Comparison of ENCODE assay signal across 11 cellular contexts in genomic region chr19:10191347-10191746, GRCh38. TPM values are rescaled to one million over a fixed set of nuclear protein-coding genes. Genes with fewer than 3 reads are reported as not detected.
A peak's percentile ranks its signal among the peaks of the same experiment; 100 is the strongest.
DNase-seq lines count a peak whose midpoint lies in the region; ATAC-seq, FAIRE-seq and TF ChIP-seq lines count a peak whose summit lies in the region.
"Had no signal": no experiment of that assay in that cellular context is flagged by ENCODE, and none has a peak within 500 bp of the region (broad histone marks: within the 10 kb centered on the region; RNA-seq: fewer than 3 reads in every experiment).

No MANE protein-coding gene starts in this region.

- H4K20me1 ChIP-seq in GM12878 (ENCODE audit: control insufficient read depth, insufficient read depth) = peaks cover 4% of the 10 kb centered on the region; the same call in 1 of the 2 replicates

- TF ChIP-seq RAD21 in GM12878 (IDR thresholded peaks at IDR 0.05; ENCODE audit: insufficient read depth, low read depth, low read length) = no peak

- H3K27me3 ChIP-seq in GM12878 (replicated peaks in 1 of 2; ENCODE audit: control insufficient read depth in 2 of 2, insufficient read depth in 2 of 2, low read length in 1 of 2) = no peaks in the 10 kb centered on the region

- CTCF ChIA-PET in GM12878 (lab: Yijun Ruan, JAX) = interaction anchor here (0.8 to 2.0 kb wide), 3 partner anchors 35 to 67 kb away, joined by 3 to 7 read pairs (median 3); no protein-coding TSS in a partner anchor

- peaks cover 2 to 17% of the 10 kb centered on the region in 2 experiments; a peak in 3 of 4 replicates for H3K36me3 ChIP-seq in GM12878 (ENCODE audit: control insufficient read depth in 2 of 2, insufficient read depth in 2 of 2, low read length in 1 of 2)

- DNase-seq in HS-27A (ENCODE audit: low read depth) = peak; percentile 53
- DNase-seq in GM12878 (ENCODE audit: low read depth, low spot score) = no peak
- peak; percentile 15 for DNase-seq in medulla oblongata (ENCODE audit: extremely low spot score)
- DNase-seq in activated T-helper 1 cell treated with anti-CD3 and anti-CD28 coated beads, Interleukin-12 subunit alpha, Interleukin-12 subunit beta, Interleukin-2, Interleukin-4 antibody, amounts not matched to agents 30 ng/mL and 10 ng/mL and 1 ng/mL, durations not matched to agents 14 hours and 24 hours and 36 hours (ENCODE audit: low spot score) = no peak
- DNase-seq in activated effector memory CD4-positive, alpha-beta T cell treated with Interleukin-2 at 50 U/mL for 16 hours = no peak
- DNase-seq in erythroblast (lab: John Stamatoyannopoulos, UW) = no peak
- DNase-seq: activated T-cell treated with anti-CD3 and anti-CD28 coated beads, Interleukin-2, amount 50 U/mL, for 1 hour; hippocampal formation had no signal

- intact Hi-C loops in GM12878 (cut with micrococcal nuclease; ENCODE audit: unreplicated experiment) = no loop called here
- intact Hi-C loops in activated T-helper 1 cell treated with anti-CD3 and anti-CD28 coated beads, Interleukin-12 subunit alpha, Interleukin-12 subunit beta, Interleukin-2, Interleukin-4 antibody, amounts not matched to agents 30 ng/mL and 10 ng/mL and 1 ng/mL, durations not matched to agents 14 hours and 24 hours and 36 hours (cut with micrococcal nuclease) = loop anchor here (5.0 to 10.0 kb wide), 3 partner anchors 193 to 463 kb away; partner anchors contain the start of genes CDKN2D, ILF3, KRI1 and TYK2

- H2AFZ ChIP-seq in GM12878 (ENCODE audit: control insufficient read depth, low read depth, low read length) = no peak overlapping the region

- peaks cover 14% of the 10 kb centered on the region for H3K4me1 ChIP-seq in GM12878 (ENCODE audit: control insufficient read depth, insufficient read depth, low read length)

- in situ Hi-C loops in GM12878 (cut with MboI) = no loop called here

- H3K27me3 Mint-ChIP-seq in activated T-helper 1 cell treated with anti-CD3 and anti-CD28 coated beads, Interleukin-12 subunit alpha, Interleukin-12 subunit beta, Interleukin-2, Interleukin-4 antibody, amounts not matched to agents 30 ng/mL and 10 ng/mL and 1 ng/mL, durations not matched to agents 14 hours and 24 hours and 36 hours (ENCODE audit: insufficient read depth) = no peaks in the 10 kb centered on the region

- no peak overlapping the region for H3K4me3 Mint-ChIP-seq in activated T-helper 1 cell treated with anti-CD3 and anti-CD28 coated beads, Interleukin-12 subunit alpha, Interleukin-12 subunit beta, Interleukin-2, Interleukin-4 antibody, amounts not matched to agents 30 ng/mL and 10 ng/mL and 1 ng/mL, durations not matched to agents 14 hours and 24 hours and 36 hours

- H3K4me3 ChIP-seq in GM12878 = no peak overlapping the region; the same call in 1 of the 2 replicates
- H3K4me3 ChIP-seq: coronary artery had no signal

- SMC1A ChIA-PET in GM12878 (lab: Charles Lee; ENCODE audit: uncharacterized antibody, unreplicated experiment) = interaction anchor here (2.2 kb wide), 1 partner anchor 58 kb away, joined by 11 read pairs; no protein-coding TSS in a partner anchor

- peaks cover 20% of the 10 kb centered on the region for H3K4me1 Mint-ChIP-seq in activated T-helper 1 cell treated with anti-CD3 and anti-CD28 coated beads, Interleukin-12 subunit alpha, Interleukin-12 subunit beta, Interleukin-2, Interleukin-4 antibody, amounts not matched to agents 30 ng/mL and 10 ng/mL and 1 ng/mL, durations not matched to agents 14 hours and 24 hours and 36 hours (ENCODE audit: low read depth)

- ATAC-seq in GM12878 (no peak), GM19351 (IDR thresholded peaks at IDR 0.05; ENCODE audit: unreplicated experiment) (no peak)

- peaks cover 31% of the 10 kb centered on the region for H3K36me3 Mint-ChIP-seq in activated T-helper 1 cell treated with anti-CD3 and anti-CD28 coated beads, Interleukin-12 subunit alpha, Interleukin-12 subunit beta, Interleukin-2, Interleukin-4 antibody, amounts not matched to agents 30 ng/mL and 10 ng/mL and 1 ng/mL, durations not matched to agents 14 hours and 24 hours and 36 hours (ENCODE audit: low read depth)

- no peaks in the 10 kb centered on the region for H3K9me3 Mint-ChIP-seq in activated T-helper 1 cell treated with anti-CD3 and anti-CD28 coated beads, Interleukin-12 subunit alpha, Interleukin-12 subunit beta, Interleukin-2, Interleukin-4 antibody, amounts not matched to agents 30 ng/mL and 10 ng/mL and 1 ng/mL, durations not matched to agents 14 hours and 24 hours and 36 hours

- H3K79me2 ChIP-seq in GM12878 (ENCODE audit: control insufficient read depth, insufficient read depth, low read length) = peaks cover 77% of the 10 kb centered on the region

- RAD21 ChIA-PET in GM12878 (lab: Charles Lee; ENCODE audit: unreplicated experiment) = no interaction called here

- TF ChIP-seq POLR2A in GM12878 (IDR thresholded peaks at IDR 0.05; ENCODE audit: low read depth, low read length) = no peak
- no peak for TF ChIP-seq POLR2A in erythroblast (IDR thresholded peaks at IDR 0.05; ENCODE audit: low read length)

- no peak overlapping the region for H3K4me2 ChIP-seq in GM12878 (ENCODE audit: control insufficient read depth, insufficient read depth)

- BruUV-seq in GM12878 (replicated peaks; lab: Mats Ljungman, UMichigan) = TSS peak; percentile 12

- 0 out of 2 replicates have a peak overlapping the region, but pooled peaks have one; percentile 3 for H3K27ac ChIP-seq in C4-2B
- H3K27ac ChIP-seq in GM12878 (ENCODE audit: control insufficient read depth, insufficient read depth) = no peak overlapping the region
- H3K27ac ChIP-seq: coronary artery had no signal

- H3K27ac Mint-ChIP-seq in activated T-helper 1 cell treated with anti-CD3 and anti-CD28 coated beads, Interleukin-12 subunit alpha, Interleukin-12 subunit beta, Interleukin-2, Interleukin-4 antibody, amounts not matched to agents 30 ng/mL and 10 ng/mL and 1 ng/mL, durations not matched to agents 14 hours and 24 hours and 36 hours = no peak overlapping the region

- no peaks in the 10 kb centered on the region; the same call in 2 of the 3 replicates for H3K9me3 ChIP-seq in GM12878 (replicated peaks; ENCODE audit: control insufficient read depth, insufficient read depth, low read length)

- TF ChIP-seq CTCF in C4-2B (conservative IDR thresholded peaks at IDR 0.05) (no peak), GM12878 (IDR thresholded peaks at IDR 0.05 in 2 of 3, conservative IDR thresholded peaks at IDR 0.05 in 1 of 3; ENCODE audit: control insufficient read depth in 2 of 3, extremely low read depth in 1 of 3, insufficient read depth in 1 of 3, low read depth in 3 of 3, low read length in 3 of 3) (no peak)

- FAIRE-seq in GM12878 (lab: Jason Lieb, UNC) = no peak

- POLR2A ChIA-PET in GM12878 (lab: Charles Lee) = no interaction called here

- WGBS in GM12878 (ENCODE audit: insufficient coverage, insufficient replicate concordance, low lambda C conversion rate, missing lambda C conversion rate) = 95% methylated on average over 2 of the region's 2 CpGs

- no peak for TF ChIP-seq EP300 in GM12878 (IDR thresholded peaks at IDR 0.05; ENCODE audit: borderline replicate concordance in 1 of 2, control insufficient read depth in 1 of 2, low read depth in 2 of 2, low read length in 2 of 2)

- H3K9ac ChIP-seq in GM12878 (ENCODE audit: control insufficient read depth, insufficient read depth, low read length) = no peak overlapping the region

TF ChIP-seq in GM12878, 131 proteins besides CTCF, POLR2A, EP300 and RAD21 (continues in another document):
- TF ChIP-seq ETV6 (conservative IDR thresholded peaks at IDR 0.05 in 1 of 2, IDR thresholded peaks at IDR 0.05 in 1 of 2; ENCODE audit: borderline replicate concordance in 1 of 2, low read depth in 1 of 2) = no peak

RNA-seq across cellular contexts. Expression of gene DNMT1, which starts 3.4 kb away (rescaled TPM):
- total RNA-seq in GM12878 (2013; cell fraction: nucleolus; rRNA removed) = 263 and 295 TPM in 2 replicates
- total RNA-seq in GM12878 (2014; rRNA removed) (87.7 and 114 TPM in 2 replicates), GM12878 (2014; rRNA removed; fragmentation: Illumina TruSeq; extraction: Trizol) (67.2 and 70.0 TPM in 2 replicates), GM12878 (2021) (221 and 238 TPM in 2 replicates)
- polyA plus RNA-seq in GM12878 (2011; ENCODE audit: low read depth) = 71.5 TPM
- polyA plus RNA-seq in GM12878 (2011; rRNA removed) (100 and 130 TPM in 2 replicates), GM12878 (2014; fragmentation: Illumina TruSeq; extraction: Trizol) (132 and 137 TPM in 2 replicates), GM12878 (2014; fragmentation: Nextera tagmentation; extraction: Ambion mirVana) (100 to 1,000 TPM; 128 to 149 TPM), GM12878 (2014; rRNA removed) (107 and 126 TPM in 2 replicates), GM12878 (2016; fragmentation: Nextera tagmentation; extraction: Ambion mirVana) (100 to 1,000 TPM; 280 to 290 TPM)
- polyA plus RNA-seq in GM12878 (2011; cell fraction: cytosol; rRNA removed) = 75.3 and 81.4 TPM in 2 replicates
- 356 and 514 TPM in 2 replicates for polyA plus RNA-seq in GM12878 (2011; cell fraction: nucleus; rRNA removed)
- polyA plus RNA-seq in GM12878 (2012) = 113 and 151 TPM in 2 replicates
- 105 and 125 TPM in 2 replicates for polyA minus RNA-seq in GM12878 (2011; rRNA and poly(A)+ RNA removed)
- polyA minus RNA-seq in GM12878 (2011; cell fraction: cytosol; rRNA and poly(A)+ RNA removed) = 67.9 and 73.8 TPM in 2 replicates
- polyA minus RNA-seq in GM12878 (2011; cell fraction: nucleus; rRNA and poly(A)+ RNA removed) = 91.4 and 160 TPM in 2 replicates
- total RNA-seq in activated T-helper 1 cell treated with anti-CD3 and anti-CD28 coated beads, Interleukin-12 subunit alpha, Interleukin-12 subunit beta, Interleukin-2, Interleukin-4 antibody, amounts not matched to agents 30 ng/mL and 10 ng/mL and 1 ng/mL, durations not matched to agents 14 hours and 24 hours and 36 hours = 411 and 425 TPM in 2 replicates

RNA-seq across cellular contexts. Expression of gene S1PR2, which starts 39.8 kb away (rescaled TPM):
- total RNA-seq in GM12878 (2013; cell fraction: nucleolus; rRNA removed) = 47.7 and 53.8 TPM in 2 replicates
- total RNA-seq in GM12878 (2014; rRNA removed) (13.0 and 13.3 TPM in 2 replicates), GM12878 (2014; rRNA removed; fragmentation: Illumina TruSeq; extraction: Trizol) (9.3 and 9.8 TPM in 2 replicates), GM12878 (2021) (19.1 and 19.6 TPM in 2 replicates)
- 8.8 TPM for polyA plus RNA-seq in GM12878 (2011; ENCODE audit: low read depth)
- polyA plus RNA-seq in GM12878 (2011; rRNA removed) (14.4 and 26.8 TPM in 2 replicates), GM12878 (2014; fragmentation: Illumina TruSeq; extraction: Trizol) (6.3 and 7.1 TPM in 2 replicates), GM12878 (2014; fragmentation: Nextera tagmentation; extraction: Ambion mirVana) (1 to 10 TPM; 4.9 to 9.6 TPM), GM12878 (2014; rRNA removed) (9.9 and 10.9 TPM in 2 replicates), GM12878 (2016; fragmentation: Nextera tagmentation; extraction: Ambion mirVana) (10 to 100 TPM; 18.6 to 20.6 TPM)
- polyA plus RNA-seq in GM12878 (2011; cell fraction: cytosol; rRNA removed) = 39.3 and 44.0 TPM in 2 replicates
- polyA plus RNA-seq in GM12878 (2011; cell fraction: nucleus; rRNA removed) = 20.3 and 21.5 TPM in 2 replicates
- polyA plus RNA-seq in GM12878 (2012) = 12.5 and 18.2 TPM in 2 replicates
- 79.8 and 118 TPM in 2 replicates for polyA minus RNA-seq in GM12878 (2011; rRNA and poly(A)+ RNA removed)
- 38.6 and 43.2 TPM in 2 replicates for polyA minus RNA-seq in GM12878 (2011; cell fraction: cytosol; rRNA and poly(A)+ RNA removed)
- polyA minus RNA-seq in GM12878 (2011; cell fraction: nucleus; rRNA and poly(A)+ RNA removed) = 11.7 and 20.7 TPM in 2 replicates
- 15.4 and 16.0 TPM in 2 replicates for total RNA-seq in activated T-helper 1 cell treated with anti-CD3 and anti-CD28 coated beads, Interleukin-12 subunit alpha, Interleukin-12 subunit beta, Interleukin-2, Interleukin-4 antibody, amounts not matched to agents 30 ng/mL and 10 ng/mL and 1 ng/mL, durations not matched to agents 14 hours and 24 hours and 36 hours

Comparison
In these comparisons a context has a peak if more than half of its experiments do, and no peak if none do; other contexts are left out.
1. DNase-seq: peak in HS-27A (single experiment) and medulla oblongata (single experiment); none in GM12878 (single experiment), activated T-helper 1 cell treated with anti-CD3 and anti-CD28 coated beads, Interleukin-12 subunit alpha, Interleukin-12 subunit beta, Interleukin-2, Interleukin-4 antibody, amounts not matched to agents 30 ng/mL and 10 ng/mL and 1 ng/mL, durations not matched to agents 14 hours and 24 hours and 36 hours (single experiment), activated effector memory CD4-positive, alpha-beta T cell treated with Interleukin-2 at 50 U/mL for 16 hours (single experiment) and erythroblast (0 of 2).